ENCODE assay signal across 10 cellular contexts in the genomic region with DNA sequence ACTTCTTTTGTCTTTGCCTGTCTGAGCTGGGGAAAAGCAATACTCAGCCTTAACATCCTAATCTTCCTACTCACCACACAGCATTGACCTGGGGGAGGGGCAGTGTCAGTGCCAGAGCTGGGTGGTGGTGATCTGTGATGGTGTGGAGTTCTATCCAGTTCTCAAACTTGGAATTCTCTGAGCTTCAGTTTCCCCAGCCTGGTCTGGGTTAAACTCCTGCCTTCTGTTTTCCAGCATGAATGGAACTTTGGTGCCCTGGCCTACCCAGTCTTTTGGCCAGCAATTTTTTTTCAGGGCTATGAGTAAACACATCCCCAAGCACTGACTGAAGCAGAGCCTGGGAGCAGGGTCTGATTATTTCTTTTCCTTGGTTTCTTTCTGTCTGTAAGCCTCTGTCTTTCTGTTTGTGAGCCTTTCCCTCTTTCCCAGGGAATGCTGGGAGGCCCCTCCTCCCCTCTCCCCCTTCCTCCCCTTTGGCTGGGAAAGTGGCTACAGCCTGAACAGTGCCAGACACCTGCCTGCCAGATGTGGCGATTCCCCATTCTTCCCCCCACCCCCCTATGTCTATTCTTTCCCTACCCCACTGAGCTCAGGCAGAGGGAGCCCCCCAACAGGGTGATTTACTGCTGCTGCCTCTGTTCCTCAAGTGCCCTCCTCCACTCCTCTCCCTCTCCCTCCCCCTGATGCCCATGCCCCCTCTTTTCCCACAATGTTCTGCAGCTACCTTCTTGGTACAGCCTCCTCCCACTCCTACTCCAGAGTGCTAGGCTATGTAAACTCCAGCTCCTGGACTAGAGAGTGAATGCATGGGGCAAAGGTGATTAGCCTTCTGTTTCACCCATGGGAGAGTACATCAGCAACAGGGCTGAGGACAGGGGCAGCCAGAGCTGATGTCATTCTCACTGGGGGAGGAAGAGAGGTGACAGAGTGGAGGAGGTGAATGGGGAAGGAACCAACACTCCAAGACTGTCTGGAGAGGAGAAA. TPM values are rescaled to one million over a fixed set of nuclear protein-coding genes. Genes with fewer than 3 reads are reported as not detected.
DNase-seq lines count a peak whose midpoint lies in the region; ATAC-seq, FAIRE-seq and TF ChIP-seq lines count a peak whose summit lies in the region.
"Had no signal": no experiment of that assay in that cellular context is flagged by ENCODE, and none has a peak within 500 bp of the region (broad histone marks: within the 10 kb centered on the region; RNA-seq: fewer than 3 reads in every experiment).

No MANE protein-coding gene starts in this region.

- no peak for FAIRE-seq in RCC 7860 (lab: Jason Lieb, UNC)

- H3K27me3 Mint-ChIP-seq in naive thymus-derived CD4-positive, alpha-beta T cell: no peaks in the 10 kb centered on the region
- no peaks in the 10 kb centered on the region for H3K27me3 Mint-ChIP-seq in Calu3 (ENCODE audit: unreplicated experiment)

- no peak overlapping the region for H3K27ac ChIP-seq in BLaER1 treated with 17β-estradiol and CSF1 and Interleukin-3, amounts not matched to agents 10 nM and 100 nM
- H3K27ac ChIP-seq in naive thymus-derived CD4-positive, alpha-beta T cell (ENCODE audit: low read depth, low read length): peak overlapping the region; percentile 63
- H3K27ac ChIP-seq in OCI-LY7 (ENCODE audit: low read depth, low read length, poor library complexity, severe bottlenecking): no peak overlapping the region
- H3K27ac ChIP-seq: neutrophil had no signal

- BruUV-seq in Calu3 (replicated peaks; lab: Mats Ljungman, UMichigan) (no TSS peak), OCI-LY7 (replicated peaks; lab: Mats Ljungman, UMichigan) (no TSS peak)

- POLR2A ChIA-PET in naive thymus-derived CD4-positive, alpha-beta T cell (lab: Charles Lee): interaction anchor here (0.7 to 3.3 kb wide), 13 partner anchors 10 to 93 kb away, joined by 3 to 14 read pairs (median 4); a partner anchor contains a TSS
- POLR2A ChIA-PET in OCI-LY7 (lab: Charles Lee): interaction anchor here (0.7 to 1.0 kb wide), 2 partner anchors 43 to 46 kb away, joined by 3 read pairs; no protein-coding TSS in a partner anchor

- peak overlapping the region in 5 of 9 donors; percentile 83 to 93 (median 85) for H3K27ac Mint-ChIP-seq in naive thymus-derived CD4-positive, alpha-beta T cell
- H3K27ac Mint-ChIP-seq in Calu3 (ENCODE audit: unreplicated experiment): no peak overlapping the region

- CTCF ChIA-PET in naive thymus-derived CD4-positive, alpha-beta T cell (lab: Charles Lee): interaction anchor here (0.7 to 2.9 kb wide), 10 partner anchors 9 to 101 kb away, joined by 3 to 10 read pairs (median 4); a partner anchor contains a TSS
- CTCF ChIA-PET in Calu3 (lab: Charles Lee) (interaction anchor here (0.7 to 1.1 kb wide), 3 partner anchors 17 to 54 kb away, joined by 3 to 5 read pairs (median 3); a partner anchor contains a TSS), OCI-LY7 (lab: Charles Lee; ENCODE audit: unreplicated experiment) (interaction anchor here (0.6 to 0.7 kb wide), 3 partner anchors 28 to 682 kb away, joined by 4 to 9 read pairs (median 7); a partner anchor contains a TSS)

- H3K36me3 ChIP-seq in BLaER1 treated with 17β-estradiol and CSF1 and Interleukin-3, amounts not matched to agents 10 nM and 100 nM: peaks cover 33 to 73% (median 43%) of the 10 kb centered on the region in 11 experiments
- no peaks in the 10 kb centered on the region for H3K36me3 ChIP-seq in endocrine pancreas (ENCODE audit: control insufficient read depth, insufficient read depth, low read length)
- H3K36me3 ChIP-seq in naive thymus-derived CD4-positive, alpha-beta T cell (ENCODE audit: control insufficient read depth in 2 of 3, insufficient read depth in 3 of 3, low read length in 3 of 3): peaks cover 0 to 31% (median 18%) of the 10 kb centered on the region in 3 experiments
- H3K36me3 ChIP-seq in OCI-LY7 (ENCODE audit: insufficient read depth, low read length): peaks cover 32% of the 10 kb centered on the region; the same call in 1 of the 2 replicates

- ATAC-seq in naive thymus-derived CD4-positive, alpha-beta T cell: no peak

- peaks cover 27 to 69% (median 41%) of the 10 kb centered on the region in 10 experiments for H3K4me1 ChIP-seq in BLaER1 treated with 17β-estradiol and CSF1 and Interleukin-3, amounts not matched to agents 10 nM and 100 nM
- H3K4me1 ChIP-seq in endocrine pancreas (ENCODE audit: control insufficient read depth, insufficient read depth, low read length) (peaks cover 5% of the 10 kb centered on the region), OCI-LY7 (ENCODE audit: insufficient read depth, low read length, poor library complexity, severe bottlenecking) (peaks cover 21% of the 10 kb centered on the region)
- H3K4me1 ChIP-seq in naive thymus-derived CD4-positive, alpha-beta T cell (ENCODE audit: control insufficient read depth in 2 of 2, insufficient read depth in 2 of 2, low read length in 2 of 2): peaks cover 0 to 18% of the 10 kb centered on the region in 2 donors

- peaks cover 0 to 52% (median 0%) of the 10 kb centered on the region in 11 experiments; a peak in 4 of 22 replicates for H4K20me1 ChIP-seq in BLaER1 treated with 17β-estradiol and CSF1 and Interleukin-3, amounts not matched to agents 10 nM and 100 nM
- no peaks in the 10 kb centered on the region for H4K20me1 ChIP-seq in OCI-LY7 (ENCODE audit: insufficient read depth, low read length)

- H3K4me2 ChIP-seq in BLaER1 treated with 17β-estradiol and CSF1 and Interleukin-3, amounts not matched to agents 10 nM and 100 nM: peak overlapping the region in 8 of 11 experiments; percentile 38 to 73 (median 66); a peak in 14 of 22 replicates
- H3K4me2 ChIP-seq in OCI-LY7 (ENCODE audit: low read length): no peak overlapping the region

- peak overlapping the region in 9 of 10 donors; percentile 70 to 93 (median 85) for H3K4me3 Mint-ChIP-seq in naive thymus-derived CD4-positive, alpha-beta T cell
- H3K4me3 Mint-ChIP-seq in Calu3 (ENCODE audit: low read depth, unreplicated experiment): no peak overlapping the region

- H3K27me3 ChIP-seq in BLaER1 treated with 17β-estradiol and CSF1 and Interleukin-3, amounts not matched to agents 10 nM and 100 nM: no peaks in the 10 kb centered on the region
- no peaks in the 10 kb centered on the region for H3K27me3 ChIP-seq in endocrine pancreas (ENCODE audit: control insufficient read depth, insufficient read depth, low read length)
- no peaks in the 10 kb centered on the region for H3K27me3 ChIP-seq in naive thymus-derived CD4-positive, alpha-beta T cell (ENCODE audit: control insufficient read depth in 2 of 2, insufficient read depth in 2 of 2, low read length in 2 of 2)

- H2AFZ ChIP-seq in OCI-LY7 (ENCODE audit: low read length): no peak overlapping the region

- no peak overlapping the region for H3K4me3 ChIP-seq in BLaER1 treated with 17β-estradiol and CSF1 and Interleukin-3, amounts not matched to agents 10 nM and 100 nM
- H3K4me3 ChIP-seq in endocrine pancreas (ENCODE audit: control insufficient read depth, insufficient read depth, low read length) (peak overlapping the region; percentile 9), OCI-LY7 (ENCODE audit: low read depth, low read length, poor library complexity, severe bottlenecking) (no peak overlapping the region)
- no peak overlapping the region for H3K4me3 ChIP-seq in naive thymus-derived CD4-positive, alpha-beta T cell (ENCODE audit: low read length)

- H3K4me1 Mint-ChIP-seq in naive thymus-derived CD4-positive, alpha-beta T cell: peaks cover 11 to 33% (median 18%) of the 10 kb centered on the region in 7 donors
- H3K4me1 Mint-ChIP-seq in Calu3 (ENCODE audit: low read depth, unreplicated experiment): no peaks in the 10 kb centered on the region

- H3K9me3 Mint-ChIP-seq in naive thymus-derived CD4-positive, alpha-beta T cell: no peaks in the 10 kb centered on the region
- H3K9me3 Mint-ChIP-seq in Calu3 (ENCODE audit: low read depth, unreplicated experiment): no peaks in the 10 kb centered on the region

- H3K79me2 ChIP-seq in OCI-LY7 (ENCODE audit: insufficient read depth, low read depth, low read length): no peaks in the 10 kb centered on the region

- DNase-seq in NCI-H2171 (lab: John Stamatoyannopoulos, UW) (peak; percentile 50), AG08396 (ENCODE audit: low spot score) (no peak), Calu3 (no peak), RCC 7860 (ENCODE audit: low spot score) (no peak), OCI-LY7 (ENCODE audit: low spot score) (no peak)
- DNase-seq in naive thymus-derived CD4-positive, alpha-beta T cell: no peak

- intact Hi-C loops in naive thymus-derived CD4-positive, alpha-beta T cell (cut with micrococcal nuclease): loop anchor here in 1 of 2 donors (2.0 kb wide), 1 partner anchor 16 kb away; no protein-coding TSS in a partner anchor
- intact Hi-C loops in Calu3 (cut with micrococcal nuclease; ENCODE audit: unreplicated experiment): no loop called here
- intact Hi-C loops in OCI-LY7 (cut with micrococcal nuclease; ENCODE audit: unreplicated experiment): loop anchor here (10.0 kb wide), 1 partner anchor 338 kb away; no protein-coding TSS in a partner anchor

- no peaks in the 10 kb centered on the region for H3K9me3 ChIP-seq in BLaER1 treated with 17β-estradiol and CSF1 and Interleukin-3, amounts not matched to agents 10 nM and 100 nM (replicated peaks in 1 of 11)
- H3K9me3 ChIP-seq in endocrine pancreas (ENCODE audit: control insufficient read depth, low read length): no peaks in the 10 kb centered on the region
- H3K9me3 ChIP-seq in naive thymus-derived CD4-positive, alpha-beta T cell (ENCODE audit: control insufficient read depth in 2 of 3, low read length in 3 of 3): no peaks in the 10 kb centered on the region
- H3K9me3 ChIP-seq in OCI-LY7 (ENCODE audit: low read length): no peaks in the 10 kb centered on the region
- H3K9me3 ChIP-seq: neutrophil had no signal

- H3K9me2 ChIP-seq in OCI-LY7 (ENCODE audit: insufficient read depth, low read length): no peaks in the 10 kb centered on the region

- TF ChIP-seq CTCF in Calu3 (IDR thresholded peaks at IDR 0.05; ENCODE audit: unreplicated experiment) (no peak), OCI-LY7 (conservative IDR thresholded peaks at IDR 0.05; ENCODE audit: low read length) (no peak)

- peaks cover 6 to 18% (median 15%) of the 10 kb centered on the region in 5 donors for H3K36me3 Mint-ChIP-seq in naive thymus-derived CD4-positive, alpha-beta T cell
- H3K36me3 Mint-ChIP-seq in Calu3 (ENCODE audit: insufficient read depth, unreplicated experiment): peaks cover 24% of the 10 kb centered on the region

- peak overlapping the region in 3 of 11 experiments; percentile 26 to 54 (median 28); a peak in 2 of 22 replicates for H3K9ac ChIP-seq in BLaER1 treated with 17β-estradiol and CSF1 and Interleukin-3, amounts not matched to agents 10 nM and 100 nM
- H3K9ac ChIP-seq in endocrine pancreas (ENCODE audit: control insufficient read depth, insufficient read depth, low read length): peak overlapping the region; percentile 22

RNA-seq across cellular contexts. Expression of a gene that starts 11.1 kb away (rescaled TPM):
- 10 to 100 TPM in 1 of 5 experiments, 1 to 10 TPM in 2, not detected in 2; 1.2 to 13.1 (median 3.9) TPM for total RNA-seq in naive thymus-derived CD4-positive, alpha-beta T cell
- polyA plus RNA-seq in naive thymus-derived CD4-positive, alpha-beta T cell: not detected
- total RNA-seq in Calu3 (2022): not detected in 2 replicates
- not detected in 2 replicates for total RNA-seq in OCI-LY7 (2014; rRNA removed; shearing (Covaris generic))
- total RNA-seq in OCI-LY7 (2022): 0.18 and 0.30 TPM in 2 replicates
- total RNA-seq: SK-MEL-5 had no signal

RNA-seq across cellular contexts. Expression of a gene that starts 28.3 kb away (rescaled TPM):
- total RNA-seq in naive thymus-derived CD4-positive, alpha-beta T cell: 100 to 1,000 TPM in 1 of 5 experiments, 10 to 100 TPM in 4; 47.5 to 141 (median 80.0) TPM
- 100 to 1,000 TPM; 131 to 171 TPM for polyA plus RNA-seq in naive thymus-derived CD4-positive, alpha-beta T cell
- total RNA-seq in Calu3 (2022) (173 and 190 TPM in 2 replicates), OCI-LY7 (2022) (114 and 121 TPM in 2 replicates)
- 77.5 and 86.0 TPM in 2 replicates for total RNA-seq in OCI-LY7 (2014; rRNA removed; shearing (Covaris generic))

RNA-seq across cellular contexts. Expression of a gene that starts 31.4 kb away (rescaled TPM):
- 10 to 100 TPM in 1 of 5 experiments, 1 to 10 TPM in 4; 1.3 to 69.9 (median 1.4) TPM for total RNA-seq in naive thymus-derived CD4-positive, alpha-beta T cell
- under 1 TPM; 0.39 to 0.78 TPM for polyA plus RNA-seq in naive thymus-derived CD4-positive, alpha-beta T cell
- total RNA-seq in Calu3 (2022): 9.1 and 9.5 TPM in 2 replicates
- 0.18 and 0.32 TPM in 2 replicates for total RNA-seq in OCI-LY7 (2014; rRNA removed; shearing (Covaris generic))
- total RNA-seq in OCI-LY7 (2022): 2.6 and 2.9 TPM in 2 replicates

RNA-seq across cellular contexts. Expression of a gene that starts 52.4 kb away (rescaled TPM):
- 10 to 100 TPM in 1 of 5 experiments, 1 to 10 TPM in 1, not detected in 3; 2.0 to 23.3 TPM for total RNA-seq in naive thymus-derived CD4-positive, alpha-beta T cell
- under 1 TPM in 1 of 2 donors, not detected in 1; 0.61 TPM for polyA plus RNA-seq in naive thymus-derived CD4-positive, alpha-beta T cell
- 0.80 and 1.8 TPM in 2 replicates for total RNA-seq in Calu3 (2022)
- total RNA-seq in OCI-LY7 (2014; rRNA removed; shearing (Covaris generic)): not detected in 2 replicates
- total RNA-seq in OCI-LY7 (2022): not detected in 2 replicates
